ENCODE assay signal across 16 cellular contexts in genomic region chr9:128155736-128156500, GRCh38. TPM values are rescaled to one million over a fixed set of nuclear protein-coding genes. Genes with fewer than 3 reads are reported as not detected.
"Had no signal": no experiment of that assay in that cellular context is flagged by ENCODE, and none has a peak within 500 bp of the region (broad histone marks: within the 10 kb centered on the region; RNA-seq: fewer than 3 reads in every experiment).

No MANE protein-coding gene starts in this region.

- H3K27me3 Mint-ChIP-seq: activated naive CD8-positive, alpha-beta T cell treated with anti-CD3 and anti-CD28 coated beads, Interleukin-2, amount 50 U/mL, for 24 hours had no signal

- H3K4me3 Mint-ChIP-seq: activated CD8-positive, alpha-beta T cell treated with anti-CD3 and anti-CD28 coated beads, Interleukin-2, amount 10 ng/mL, durations not matched to agents 7 days and 5 days; activated naive CD4-positive, alpha-beta T cell treated with anti-CD3 and anti-CD28 coated beads for 36 hours; activated naive CD8-positive, alpha-beta T cell treated with anti-CD3 and anti-CD28 coated beads, Interleukin-2, amount 50 U/mL, for 24 hours; memory B cell; T-helper 1 cell treated with Interleukin-12 subunit alpha and Interleukin-12 subunit beta and Interleukin-4 antibody, amounts not matched to agents 30 μg/mL and 1 μg/mL, for 36 hours had no signal

- H3K4me3 ChIP-seq: ascending aorta, gastroesophageal sphincter, transverse colon, vagina had no signal

- ATAC-seq: activated CD8-positive, alpha-beta T cell treated with anti-CD3 and anti-CD28 coated beads, Interleukin-2, amount 10 ng/mL, durations not matched to agents 7 days and 5 days; activated naive CD8-positive, alpha-beta T cell treated with anti-CD3 and anti-CD28 coated beads, Interleukin-2, amount 50 U/mL, for 24 hours; gastroesophageal sphincter; left lobe of liver; stimulated activated naive CD8-positive, alpha-beta T cell treated with anti-CD3 and anti-CD28 coated beads, Interleukin-15, Interleukin-2, amounts not matched to agents 100 U/mL and 50 U/mL, for 24 hours had no signal

- H3K9me3 ChIP-seq: ascending aorta, gastroesophageal sphincter, transverse colon, vagina had no signal

- DNase-seq: activated CD4-positive, alpha-beta T cell treated with anti-CD3 and anti-CD28 coated beads for 48 hours; activated CD8-positive, alpha-beta memory T cell treated with anti-CD3 and anti-CD28 coated beads, Interleukin-2, amount 50 U/mL, for 4 hours; activated CD8-positive, alpha-beta T cell treated with anti-CD3 and anti-CD28 coated beads, Interleukin-2, amount 10 ng/mL, durations not matched to agents 7 days and 5 days; activated naive CD4-positive, alpha-beta T cell treated with anti-CD3 and anti-CD28 coated beads for 36 hours; activated naive CD8-positive, alpha-beta T cell treated with anti-CD3 and anti-CD28 coated beads, Interleukin-2, amount 50 U/mL, for 24 hours; small intestine; stimulated activated CD4-positive, alpha-beta T cell treated with anti-CD3 and anti-CD28 coated beads, Interleukin-4, amount 100 ng/mL, for 4 hours; stimulated activated CD8-positive, alpha-beta memory T cell treated with anti-CD3 and anti-CD28 coated beads, Interleukin-4, amount 100 ng/mL, for 48 hours; stimulated activated naive CD8-positive, alpha-beta T cell treated with anti-CD3 and anti-CD28 coated beads, Interleukin-15, Interleukin-2, amounts not matched to agents 100 U/mL and 50 U/mL, for 24 hours; transverse colon had no signal

- H3K36me3 Mint-ChIP-seq: memory B cell had no signal

- H3K36me3 ChIP-seq: ascending aorta, gastroesophageal sphincter, transverse colon, vagina had no signal

- H3K27ac Mint-ChIP-seq: activated CD8-positive, alpha-beta T cell treated with anti-CD3 and anti-CD28 coated beads, Interleukin-2, amount 10 ng/mL, durations not matched to agents 7 days and 5 days; activated naive CD4-positive, alpha-beta T cell treated with anti-CD3 and anti-CD28 coated beads for 36 hours; activated naive CD8-positive, alpha-beta T cell treated with anti-CD3 and anti-CD28 coated beads, Interleukin-2, amount 50 U/mL, for 24 hours; memory B cell; T-helper 1 cell treated with Interleukin-12 subunit alpha and Interleukin-12 subunit beta and Interleukin-4 antibody, amounts not matched to agents 30 μg/mL and 1 μg/mL, for 36 hours had no signal

- H3K9me3 Mint-ChIP-seq: activated naive CD4-positive, alpha-beta T cell treated with anti-CD3 and anti-CD28 coated beads for 36 hours; activated naive CD8-positive, alpha-beta T cell treated with anti-CD3 and anti-CD28 coated beads, Interleukin-2, amount 50 U/mL, for 24 hours; memory B cell; T-helper 1 cell treated with Interleukin-12 subunit alpha and Interleukin-12 subunit beta and Interleukin-4 antibody, amounts not matched to agents 30 μg/mL and 1 μg/mL, for 36 hours had no signal

RNA-seq across cellular contexts. Expression of gene LCN2, which starts 6.7 kb away (rescaled TPM):
- total RNA-seq: activated CD8-positive, alpha-beta T cell treated with anti-CD3 and anti-CD28 coated beads, Interleukin-2, amount 10 ng/mL, durations not matched to agents 7 days and 5 days; activated naive CD4-positive, alpha-beta T cell treated with anti-CD3 and anti-CD28 coated beads for 36 hours; ascending aorta had no signal
